ENCODE assay signal across 25 cellular contexts in the genomic region with DNA sequence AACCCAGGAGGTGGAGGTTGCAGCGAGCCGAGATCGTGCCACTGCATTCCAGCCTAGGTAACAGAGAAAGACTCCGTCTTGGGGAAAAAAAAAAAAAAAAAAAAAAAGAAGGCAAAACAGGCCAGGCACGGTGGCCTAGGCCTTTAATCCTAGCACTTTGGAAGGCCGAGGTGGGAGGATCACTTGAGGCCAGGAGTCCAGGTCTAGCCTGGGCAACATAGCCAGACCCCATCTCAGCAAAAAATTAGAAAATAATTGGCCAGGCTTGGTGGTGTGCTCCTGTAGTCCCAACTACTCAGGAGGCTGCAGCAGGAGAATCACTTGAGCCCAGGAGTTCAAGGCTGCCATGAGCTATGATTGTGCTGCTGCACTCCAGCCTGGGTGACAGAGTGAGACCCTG.
"Had no signal": no experiment of that assay in that cellular context is flagged by ENCODE, and none has a peak within 500 bp of the region (broad histone marks: within the 10 kb centered on the region; RNA-seq: fewer than 3 reads in every experiment).

No MANE protein-coding gene starts in this region.

- H3K36me3 Mint-ChIP-seq: natural killer cell treated with Interleukin-12 subunit alpha and Interleukin-12 subunit beta and Interleukin-15 and Interleukin-18, amount 100 ng/mL, for 72 hours had no signal

- H3K36me3 ChIP-seq: neutrophil, right atrium auricular region, vagina had no signal

- H3K4me3 Mint-ChIP-seq: naive thymus-derived CD4-positive, alpha-beta T cell; natural killer cell treated with Interleukin-12 subunit alpha and Interleukin-12 subunit beta and Interleukin-15 and Interleukin-18, amount 100 ng/mL, for 72 hours; neural crest cell; stimulated activated effector memory CD8-positive, alpha-beta T cell treated with anti-CD3 and anti-CD28 coated beads, Interleukin-12 subunit alpha, Interleukin-12 subunit beta, amount 100 ng/mL, for 72 hours; stimulated activated naive CD8-positive, alpha-beta T cell treated with anti-CD3 and anti-CD28 coated beads, Interleukin-15, amount 100 ng/mL, for 72 hours; type B pancreatic cell had no signal

- H3K27ac Mint-ChIP-seq: naive thymus-derived CD4-positive, alpha-beta T cell; natural killer cell treated with Interleukin-12 subunit alpha and Interleukin-12 subunit beta and Interleukin-15 and Interleukin-18, amount 100 ng/mL, for 72 hours; stimulated activated effector memory CD8-positive, alpha-beta T cell treated with anti-CD3 and anti-CD28 coated beads, Interleukin-12 subunit alpha, Interleukin-12 subunit beta, amount 100 ng/mL, for 72 hours; stimulated activated naive CD8-positive, alpha-beta T cell treated with anti-CD3 and anti-CD28 coated beads, Interleukin-15, amount 100 ng/mL, for 72 hours; type B pancreatic cell had no signal

- H3K4me3 ChIP-seq: heart left ventricle, hepatocyte, left ventricle myocardium inferior, lung, mucosa of descending colon, right atrium auricular region, skin epidermis, tibial nerve, vagina had no signal

- ATAC-seq: mucosa of descending colon; naive thymus-derived CD4-positive, alpha-beta T cell; natural killer cell treated with Interleukin-12 subunit alpha and Interleukin-12 subunit beta and Interleukin-15 and Interleukin-18, amount 100 ng/mL, for 72 hours; stimulated activated effector memory CD8-positive, alpha-beta T cell treated with anti-CD3 and anti-CD28 coated beads, Interleukin-12 subunit alpha, Interleukin-12 subunit beta, amount 100 ng/mL, for 72 hours; stimulated activated naive CD8-positive, alpha-beta T cell treated with anti-CD3 and anti-CD28 coated beads, Interleukin-15, amount 100 ng/mL, for 72 hours had no signal

- H3K27me3 ChIP-seq: heart left ventricle, hepatocyte, neutrophil, right atrium auricular region, tibial nerve, vagina had no signal

- H3K27me3 Mint-ChIP-seq: naive thymus-derived CD4-positive, alpha-beta T cell; natural killer cell treated with Interleukin-12 subunit alpha and Interleukin-12 subunit beta and Interleukin-15 and Interleukin-18, amount 100 ng/mL, for 72 hours; stimulated activated naive CD8-positive, alpha-beta T cell treated with anti-CD3 and anti-CD28 coated beads, Interleukin-15, amount 100 ng/mL, for 72 hours; type B pancreatic cell had no signal

- DNase-seq: heart left ventricle; islet precursor cell; left ventricle myocardium inferior; mesendoderm; midbrain; mucosa of descending colon; naive thymus-derived CD4-positive, alpha-beta T cell; occipital lobe; stimulated activated CD4-positive, alpha-beta T cell treated with anti-CD3 and anti-CD28 coated beads, Interleukin-12 subunit alpha, Interleukin-12 subunit beta, amount 100 ng/mL, for 4 hours; stimulated activated CD4-positive, alpha-beta T cell treated with anti-CD3 and anti-CD28 coated beads, Interleukin-15, amount 100 ng/mL, for 24 hours; stimulated activated CD4-positive, alpha-beta T cell treated with anti-CD3 and anti-CD28 coated beads, Interleukin-4, amount 100 ng/mL, for 24 hours; stimulated activated naive CD4-positive, alpha-beta T cell treated with Interleukin-2 at 50 U/mL for 16 hours; stimulated activated naive CD8-positive, alpha-beta T cell treated with anti-CD3 and anti-CD28 coated beads, Interleukin-15, amount 100 ng/mL, for 72 hours had no signal

- H3K27ac ChIP-seq: heart left ventricle, hepatocyte, left ventricle myocardium inferior, neutrophil, parathyroid adenoma, right atrium auricular region, skin epidermis, vagina had no signal

- H3K9me3 ChIP-seq: heart left ventricle, left ventricle myocardium inferior, mucosa of descending colon, neutrophil, right atrium auricular region, tibial nerve, vagina had no signal

- H3K4me1 ChIP-seq: left ventricle myocardium inferior, parathyroid adenoma, vagina had no signal

- H3K9me3 Mint-ChIP-seq: natural killer cell treated with Interleukin-12 subunit alpha and Interleukin-12 subunit beta and Interleukin-15 and Interleukin-18, amount 100 ng/mL, for 72 hours; neural crest cell; stimulated activated effector memory CD8-positive, alpha-beta T cell treated with anti-CD3 and anti-CD28 coated beads, Interleukin-12 subunit alpha, Interleukin-12 subunit beta, amount 100 ng/mL, for 72 hours; stimulated activated naive CD8-positive, alpha-beta T cell treated with anti-CD3 and anti-CD28 coated beads, Interleukin-15, amount 100 ng/mL, for 72 hours; type B pancreatic cell had no signal
